15 cellular contexts compared by ENCODE assay signal in the genomic region with DNA sequence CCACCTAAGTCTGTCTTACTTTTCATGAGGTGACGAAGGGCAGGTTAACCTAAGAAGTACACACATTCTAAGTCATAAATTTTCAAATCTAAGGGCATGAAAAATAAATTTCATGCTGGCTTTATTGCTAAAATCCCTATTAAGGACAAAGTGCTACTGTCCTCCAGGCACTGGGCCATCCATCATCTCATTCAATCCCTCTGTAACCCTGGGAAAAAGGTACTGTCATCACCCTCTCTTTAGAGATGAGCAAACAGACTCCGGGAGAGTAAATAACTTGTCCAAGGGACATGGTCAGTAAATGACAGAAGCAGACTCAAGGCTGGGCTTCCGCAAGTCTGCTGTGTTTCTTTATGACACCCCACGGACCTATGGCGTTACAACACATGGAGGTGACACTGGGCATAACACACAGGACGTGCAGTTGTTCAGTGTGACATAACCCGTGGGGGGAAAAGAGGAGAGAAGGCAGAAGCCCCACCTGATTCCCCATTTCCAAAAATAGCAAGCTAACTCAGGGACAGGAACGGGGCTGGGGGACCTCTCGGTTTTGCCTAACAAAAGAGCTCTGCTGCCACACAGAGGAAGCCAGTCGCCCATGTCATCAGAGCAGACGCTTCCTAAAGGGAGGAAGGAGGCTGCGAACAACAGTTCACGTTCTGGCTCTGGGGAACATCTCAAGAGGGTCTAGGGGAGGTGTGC. TPM values are rescaled to one million over a fixed set of nuclear protein-coding genes. Genes with fewer than 3 reads are reported as not detected.
DNase-seq lines count a peak whose midpoint lies in the region; ATAC-seq and TF ChIP-seq lines count a peak whose summit lies in the region.
"Had no signal": no experiment of that assay in that cellular context is flagged by ENCODE, and none has a peak within 500 bp of the region (broad histone marks: within the 10 kb centered on the region; RNA-seq: fewer than 3 reads in every experiment).

No MANE protein-coding gene starts in this region.

- peaks cover 92% of the 10 kb centered on the region for H3K36me3 ChIP-seq in endodermal cell (ENCODE audit: control insufficient read depth, insufficient read depth, low read length)

- 84 to 85% methylated on average over 10 to 13 of the region's 13 CpGs for WGBS in endodermal cell (ENCODE audit: insufficient coverage in 1 of 2, insufficient read length in 1 of 2), 2 experiments

- H3K4me3 Mint-ChIP-seq in endodermal cell = no peak overlapping the region
- H3K4me3 Mint-ChIP-seq: activated T-cell treated with anti-CD3 and anti-CD28 coated beads, Interleukin-2, amount 50 U/mL, for 4 hours had no signal

- no peaks in the 10 kb centered on the region for H3K4me1 Mint-ChIP-seq in endodermal cell

- H3K27ac ChIP-seq in endodermal cell (ENCODE audit: low read depth, low read length) = peak overlapping the region; percentile 6

- DNase-seq in DMS153 (lab: John Stamatoyannopoulos, UW) = peak; percentile 83
- DNase-seq in GM20000 (ENCODE audit: low spot score) = peak; percentile 59
- DNase-seq in NCI-H345 (lab: John Stamatoyannopoulos, UW) = peak; percentile 92
- DNase-seq in endodermal cell = no peak
- DNase-seq in Right ventricle myocardium inferior (ENCODE audit: missing footprints) = no peak
- no peak for DNase-seq in HuH-7 (ENCODE audit: low spot score)
- DNase-seq in NOMO-1 treated with dmso at 0.1 percent for 144 hours (lab: John Stamatoyannopoulos, UW; ENCODE audit: unreplicated experiment) = no peak
- DNase-seq: activated T-cell treated with anti-CD3 and anti-CD28 coated beads, Interleukin-2, amount 50 U/mL, for 4 hours; left ventricle myocardium superior; NCI-H2029 treated with DMSO at 0.1 percent for 48 hours; Right ventricle myocardium superior; stimulated activated CD4-positive, alpha-beta T cell treated with anti-CD3 and anti-CD28 coated beads, Interleukin-15, amount 100 ng/mL, for 24 hours had no signal

- no peaks in the 10 kb centered on the region for H3K27me3 ChIP-seq in endodermal cell (ENCODE audit: control insufficient read depth, insufficient read depth, low read length, poor library complexity, severe bottlenecking)

- no peak overlapping the region for H3K4me3 ChIP-seq in endodermal cell (ENCODE audit: low read length)

- H3K9ac ChIP-seq in endodermal cell (ENCODE audit: extremely low read depth, low read length, poor library complexity, severe bottlenecking) = no peak overlapping the region

- no peaks in the 10 kb centered on the region for H3K9me3 ChIP-seq in endodermal cell (ENCODE audit: control insufficient read depth, low read length)

- peaks cover 79% of the 10 kb centered on the region for H3K36me3 Mint-ChIP-seq in endodermal cell (ENCODE audit: low read depth)

- intact Hi-C loops in Right ventricle myocardium inferior (cut with DNase I) = no loop called here

- ATAC-seq in Right ventricle myocardium inferior (no peak), HG02840 (IDR thresholded peaks at IDR 0.05; ENCODE audit: low FRiP score, unreplicated experiment) (no peak)
- ATAC-seq: activated T-cell treated with anti-CD3 and anti-CD28 coated beads, Interleukin-2, amount 50 U/mL, for 4 hours; left ventricle myocardium superior had no signal

- no peaks in the 10 kb centered on the region for H3K27me3 Mint-ChIP-seq in endodermal cell (ENCODE audit: insufficient read depth)

- no peaks in the 10 kb centered on the region for H3K9me3 Mint-ChIP-seq in endodermal cell
- H3K9me3 Mint-ChIP-seq: activated T-cell treated with anti-CD3 and anti-CD28 coated beads, Interleukin-2, amount 50 U/mL, for 4 hours had no signal

- peak overlapping the region; percentile 44 for H3K27ac Mint-ChIP-seq in endodermal cell

- peak; percentile 10 for TF ChIP-seq CTCF in GM20000 (IDR thresholded peaks at IDR 0.05; ENCODE audit: extremely low read depth, missing control alignments)
- TF ChIP-seq CTCF in endodermal cell (conservative IDR thresholded peaks at IDR 0.05) = no peak

- H3K4me1 ChIP-seq in endodermal cell (ENCODE audit: control insufficient read depth, insufficient read depth, low read length) = no peaks in the 10 kb centered on the region

RNA-seq across cellular contexts. Expression of a gene that starts 12.5 kb away (rescaled TPM):
- 100 to 1,000 TPM; 106 to 107 TPM for total RNA-seq in endodermal cell
- 104 TPM for polyA plus RNA-seq in endodermal cell (2013, experiment 1 of 2)
- polyA plus RNA-seq in endodermal cell (2013, experiment 2 of 2) = 91.1 TPM
- 54.0 TPM for total RNA-seq in Right ventricle myocardium inferior

RNA-seq across cellular contexts. Expression of a gene that starts 25.3 kb away (rescaled TPM):
- total RNA-seq in endodermal cell (under 1 TPM in 1 of 2 donors, not detected in 1; 0.51 TPM), Right ventricle myocardium inferior (not detected)
- polyA plus RNA-seq in endodermal cell (2013, experiment 1 of 2) = not detected
- not detected for polyA plus RNA-seq in endodermal cell (2013, experiment 2 of 2)
- total RNA-seq: aorta, HT1080, left ventricle myocardium superior, Right ventricle myocardium superior had no signal

RNA-seq across cellular contexts. Expression of a gene that starts 27.3 kb away (rescaled TPM):
- total RNA-seq in endodermal cell (10 to 100 TPM; 81.4 to 89.7 TPM), Right ventricle myocardium inferior (18.1 TPM)
- polyA plus RNA-seq in endodermal cell (2013, experiment 1 of 2) = 91.4 TPM
- polyA plus RNA-seq in endodermal cell (2013, experiment 2 of 2) = 83.2 TPM

RNA-seq across cellular contexts. Expression of a gene that starts 59.9 kb away (rescaled TPM):
- total RNA-seq in endodermal cell = 100 to 1,000 TPM; 203 to 216 TPM
- polyA plus RNA-seq in endodermal cell (2013, experiment 1 of 2) = 271 TPM
- polyA plus RNA-seq in endodermal cell (2013, experiment 2 of 2) = 250 TPM
- total RNA-seq in Right ventricle myocardium inferior = 107 TPM

Comparison
In these comparisons a context has a peak if more than half of its experiments do, and no peak if none do; other contexts are left out.
1. DNase-seq: peak in DMS153 (single experiment), GM20000 (single experiment) and NCI-H345 (single experiment); none in endodermal cell (single experiment), Right ventricle myocardium inferior (single experiment), HuH-7 (single experiment) and NOMO-1 treated with dmso at 0.1 percent for 144 hours (single experiment).